7 cellular contexts compared by ENCODE assay signal in genomic region chr9:113682297-113682771, GRCh38.
A peak's percentile ranks its signal among the peaks of the same experiment; 100 is the strongest.
DNase-seq lines count a peak whose midpoint lies in the region; ATAC-seq, FAIRE-seq and TF ChIP-seq lines count a peak whose summit lies in the region.

No MANE protein-coding gene starts in this region.

- H3K27ac ChIP-seq in kidney (ENCODE audit: low read depth in 2 of 2, low read length in 2 of 2): no peak overlapping the region

- peak; percentile 85 for TF ChIP-seq CTCF in kidney (IDR thresholded peaks at IDR 0.05; ENCODE audit: borderline replicate concordance, extremely low read depth, insufficient read depth)

- ATAC-seq in HG03354 (IDR thresholded peaks at IDR 0.05; ENCODE audit: poor library complexity, severe bottlenecking, unreplicated experiment): no peak

- peaks cover 46% of the 10 kb centered on the region for H3K27me3 Mint-ChIP-seq in T-helper 2 cell treated with Interferon-gamma antibody and Interleukin-4, amounts not matched to agents 5 μg/mL and 100 μg/mL, for 36 hours (ENCODE audit: low read depth)

- FAIRE-seq in kidney (lab: Jason Lieb, UNC): no peak

- H3K27ac Mint-ChIP-seq in T-helper 2 cell treated with Interferon-gamma antibody and Interleukin-4, amounts not matched to agents 5 μg/mL and 100 μg/mL, for 36 hours: no peak overlapping the region

- H3K36me3 ChIP-seq in kidney (ENCODE audit: control insufficient read depth in 1 of 2, insufficient read depth in 2 of 2, low read length in 2 of 2): no peaks in the 10 kb centered on the region

- H3K9ac ChIP-seq in kidney (ENCODE audit: low read length in 2 of 2): no peak overlapping the region

- H3K9me3 ChIP-seq in kidney (ENCODE audit: control insufficient read depth in 1 of 2, low read length in 2 of 2): no peaks in the 10 kb centered on the region

- no peaks in the 10 kb centered on the region for H3K36me3 Mint-ChIP-seq in T-helper 2 cell treated with Interferon-gamma antibody and Interleukin-4, amounts not matched to agents 5 μg/mL and 100 μg/mL, for 36 hours (ENCODE audit: low read depth)

- H3K4me3 ChIP-seq in kidney (ENCODE audit: low read length in 2 of 2): no peak overlapping the region

- no peak overlapping the region for H3K4me3 Mint-ChIP-seq in T-helper 2 cell treated with Interferon-gamma antibody and Interleukin-4, amounts not matched to agents 5 μg/mL and 100 μg/mL, for 36 hours

- no peaks in the 10 kb centered on the region for H3K9me3 Mint-ChIP-seq in T-helper 2 cell treated with Interferon-gamma antibody and Interleukin-4, amounts not matched to agents 5 μg/mL and 100 μg/mL, for 36 hours

- peak; percentile 81 for DNase-seq in GM03348 (ENCODE audit: low spot score)
- peak; percentile 48 for DNase-seq in MV-4-11 (lab: John Stamatoyannopoulos, UW)
- peak; percentile 16 for DNase-seq in T-helper 2 cell treated with Interferon-gamma antibody and Interleukin-4, amounts not matched to agents 5 μg/mL and 100 μg/mL, for 36 hours (ENCODE audit: low spot score)
- peak; percentile 56 for DNase-seq in cerebellar cortex (ENCODE audit: low spot score)
- DNase-seq in kidney: no peak
- DNase-seq in stimulated activated CD4-positive, alpha-beta T cell treated with anti-CD3 and anti-CD28 coated beads, Interleukin-1b, Interleukin-23, amount 100 ng/mL, for 24 hours (ENCODE audit: low read depth in 4 of 4, low spot score in 1 of 4): peak in 3 of 4 experiments; percentile 13 to 47 (median 26)

- no peaks in the 10 kb centered on the region for H3K4me1 Mint-ChIP-seq in T-helper 2 cell treated with Interferon-gamma antibody and Interleukin-4, amounts not matched to agents 5 μg/mL and 100 μg/mL, for 36 hours (ENCODE audit: low read depth)

- H3K4me1 ChIP-seq in kidney (ENCODE audit: control insufficient read depth in 1 of 2, insufficient read depth in 1 of 2, low read depth in 1 of 2, low read length in 2 of 2): peaks cover 0 to under 1% of the 10 kb centered on the region in 2 donors

- intact Hi-C loops in kidney (cut with DNase I): no loop called here
